In genomic region chr9:137311171-137311970, GRCh38 we compare ENCODE assay signal across 11 cellular contexts. TPM values are rescaled to one million over a fixed set of nuclear protein-coding genes. Genes with fewer than 3 reads are reported as not detected.
DNase-seq lines count a peak whose midpoint lies in the region; ATAC-seq, FAIRE-seq and TF ChIP-seq lines count a peak whose summit lies in the region.
"Had no signal": no experiment of that assay in that cellular context is flagged by ENCODE, and none has a peak within 500 bp of the region (broad histone marks: within the 10 kb centered on the region; RNA-seq: fewer than 3 reads in every experiment).

No MANE protein-coding gene starts in this region.

- no peaks in the 10 kb centered on the region for H3K36me3 ChIP-seq in osteoblast (ENCODE audit: insufficient read depth, low read length)

- no peaks in the 10 kb centered on the region for H3K27me3 ChIP-seq in osteoblast (ENCODE audit: insufficient read depth, low read length)

- FAIRE-seq in HTR-8/SVneo (lab: Jason Lieb, UNC), result no peak

- no peaks in the 10 kb centered on the region for H3K9me3 ChIP-seq in osteoblast (ENCODE audit: low read depth, low read length)

- no peaks in the 10 kb centered on the region for H3K36me3 Mint-ChIP-seq in central memory CD8-positive, alpha-beta T cell (ENCODE audit: insufficient read depth)

- no peaks in the 10 kb centered on the region for H3K4me1 Mint-ChIP-seq in central memory CD8-positive, alpha-beta T cell

- H3K27ac ChIP-seq in osteoblast (ENCODE audit: low read depth, low read length), result no peak overlapping the region

- ATAC-seq in central memory CD8-positive, alpha-beta T cell (replicated peaks; ENCODE audit: extremely low read depth, poor library complexity, severe bottlenecking), result peak; percentile 11

- no peak overlapping the region for H3K4me3 ChIP-seq in LNCaP clone FGC (ENCODE audit: low read depth, low read length)
- H3K4me3 ChIP-seq in osteoblast (ENCODE audit: insufficient read depth, low read length), result no peak overlapping the region

- no peaks in the 10 kb centered on the region for H3K4me1 ChIP-seq in osteoblast (ENCODE audit: insufficient read depth, low read length)

- no peaks in the 10 kb centered on the region for H3K9me3 Mint-ChIP-seq in central memory CD8-positive, alpha-beta T cell
- H3K9me3 Mint-ChIP-seq: nephron; stimulated activated naive CD8-positive, alpha-beta T cell treated with anti-CD3 and anti-CD28 coated beads, Interleukin-15, Interleukin-2, amounts not matched to agents 100 ng/mL and 50 ng/mL, for 24 hours had no signal

- H4K20me1 ChIP-seq in osteoblast (ENCODE audit: insufficient read depth, low read length), result no peaks in the 10 kb centered on the region

- no peak overlapping the region for H3K4me2 ChIP-seq in osteoblast (ENCODE audit: insufficient read depth, low read length)

- TF ChIP-seq CTCF in LNCaP clone FGC (IDR thresholded peaks at IDR 0.05; ENCODE audit: control insufficient read depth, extremely low read depth, insufficient read depth) (no peak), osteoblast (IDR thresholded peaks at IDR 0.05; ENCODE audit: extremely low read depth, low read depth, low read length) (no peak), GM10266 (IDR thresholded peaks at IDR 0.05; ENCODE audit: control insufficient read depth, insufficient read depth, low read depth, missing control alignments) (no peak)

- no peaks in the 10 kb centered on the region for H3K27me3 Mint-ChIP-seq in central memory CD8-positive, alpha-beta T cell
- H3K27me3 Mint-ChIP-seq: stimulated activated naive CD8-positive, alpha-beta T cell treated with anti-CD3 and anti-CD28 coated beads, Interleukin-15, Interleukin-2, amounts not matched to agents 100 ng/mL and 50 ng/mL, for 24 hours had no signal

- no peak overlapping the region for H3K4me3 Mint-ChIP-seq in central memory CD8-positive, alpha-beta T cell
- H3K4me3 Mint-ChIP-seq: nephron; stimulated activated naive CD8-positive, alpha-beta T cell treated with anti-CD3 and anti-CD28 coated beads, Interleukin-15, Interleukin-2, amounts not matched to agents 100 ng/mL and 50 ng/mL, for 24 hours had no signal

- DNase-seq in DMS153 treated with DMSO at 0.1 percent for 48 hours (lab: John Stamatoyannopoulos, UW; ENCODE audit: unreplicated experiment), result peak; percentile 14
- DNase-seq in LNCaP clone FGC (ENCODE audit: low read depth), result peak; percentile 73
- no peak for DNase-seq in central memory CD8-positive, alpha-beta T cell (ENCODE audit: low spot score in 2 of 2)
- DNase-seq in osteoblast (ENCODE audit: insufficient read length, low spot score, missing footprints), result peak; percentile 93
- no peak for DNase-seq in GM10266 (ENCODE audit: extremely low spot score)
- no peak for DNase-seq in hippocampal formation (lab: John Stamatoyannopoulos, UW)
- no peak for DNase-seq in effector CD8-positive, alpha-beta T cell (lab: John Stamatoyannopoulos, UW)
- DNase-seq in HTR-8/SVneo (ENCODE audit: insufficient read length, low spot score), result no peak
- DNase-seq: cortex of kidney had no signal

- H2AFZ ChIP-seq in osteoblast (ENCODE audit: low read length), result no peak overlapping the region

- no peak overlapping the region for H3K27ac Mint-ChIP-seq in central memory CD8-positive, alpha-beta T cell (ENCODE audit: low read depth)
- H3K27ac Mint-ChIP-seq: nephron; stimulated activated naive CD8-positive, alpha-beta T cell treated with anti-CD3 and anti-CD28 coated beads, Interleukin-15, Interleukin-2, amounts not matched to agents 100 ng/mL and 50 ng/mL, for 24 hours had no signal

- no peaks in the 10 kb centered on the region for H3K79me2 ChIP-seq in osteoblast (ENCODE audit: insufficient read depth, low read length)

RNA-seq across cellular contexts. Expression of gene NRARP, which starts 9.3 kb away (rescaled TPM):
- total RNA-seq in osteoblast, result under 0.01 TPM in 2 replicates

RNA-seq across cellular contexts. Expression of gene TOR4A, which starts 33.8 kb away (rescaled TPM):
- total RNA-seq in osteoblast, result 0.29 and 2.5 TPM in 2 replicates

RNA-seq across cellular contexts. Expression of gene NELFB, which starts 56.2 kb away (rescaled TPM):
- 46.0 and 47.4 TPM in 2 replicates for total RNA-seq in osteoblast

Comparison
In these comparisons a context has a peak if more than half of its experiments do, and no peak if none do; other contexts are left out.
1. DNase-seq: peak in DMS153 treated with DMSO at 0.1 percent for 48 hours (single experiment), LNCaP clone FGC (single experiment) and osteoblast (single experiment); none in central memory CD8-positive, alpha-beta T cell (0 of 2), GM10266 (single experiment), hippocampal formation (0 of 2), effector CD8-positive, alpha-beta T cell (single experiment) and HTR-8/SVneo (single experiment).